Comparison of ENCODE assay signal across 21 cellular contexts in the genomic region with DNA sequence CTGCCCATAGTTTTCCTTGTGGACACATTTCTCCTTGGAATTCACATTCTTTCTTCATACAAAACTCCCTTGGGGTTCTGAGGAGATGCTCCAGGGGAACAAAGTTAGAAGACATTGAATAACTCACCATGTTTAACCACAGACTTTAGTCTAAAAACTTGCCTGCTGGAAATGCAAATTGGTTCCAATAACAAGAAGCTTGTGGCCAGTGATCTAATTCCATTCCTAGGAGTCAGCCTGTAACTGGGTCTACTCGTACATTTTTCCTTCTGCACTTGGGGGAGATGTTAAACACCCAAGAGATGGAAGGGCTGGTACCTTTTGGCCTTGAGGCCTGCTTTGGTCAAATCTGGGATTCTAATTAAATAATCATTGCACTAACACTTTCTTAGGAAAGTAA.
DNase-seq lines count a peak whose midpoint lies in the region; ATAC-seq and TF ChIP-seq lines count a peak whose summit lies in the region.
"Had no signal": no experiment of that assay in that cellular context is flagged by ENCODE, and none has a peak within 500 bp of the region (broad histone marks: within the 10 kb centered on the region; RNA-seq: fewer than 3 reads in every experiment).

No MANE protein-coding gene starts in this region.

- no peak overlapping the region for H3K4me3 Mint-ChIP-seq in HFFc6
- H3K4me3 Mint-ChIP-seq: naive B cell; stimulated activated naive CD8-positive, alpha-beta T cell treated with anti-CD3 and anti-CD28 coated beads, Interleukin-15, amount 100 ng/mL, for 72 hours; T-helper 17 cell had no signal

- H3K4me3 ChIP-seq in fibroblast of villous mesenchyme (ENCODE audit: low read depth, low read length) (no peak overlapping the region), skeletal muscle cell (ENCODE audit: low read depth, low read length) (no peak overlapping the region)
- H3K4me3 ChIP-seq: coronary artery, MG63, pancreas, SJSA1 had no signal

- no peaks in the 10 kb centered on the region; the same call in 1 of the 2 replicates for H3K36me3 Mint-ChIP-seq in HFFc6 (ENCODE audit: low read depth)

- no peaks in the 10 kb centered on the region for H3K9me3 Mint-ChIP-seq in HFFc6

- no peak for TF ChIP-seq CTCF in HFFc6 (IDR thresholded peaks at IDR 0.05)
- no peak for TF ChIP-seq CTCF in fibroblast of villous mesenchyme (IDR thresholded peaks at IDR 0.05; ENCODE audit: insufficient read depth, low read depth, low read length)

- peaks cover 19% of the 10 kb centered on the region for H3K27me3 Mint-ChIP-seq in HFFc6 (ENCODE audit: insufficient read depth)
- H3K27me3 Mint-ChIP-seq: naive B cell; stimulated activated naive CD8-positive, alpha-beta T cell treated with anti-CD3 and anti-CD28 coated beads, Interleukin-15, amount 100 ng/mL, for 72 hours; T-helper 17 cell had no signal

- peaks cover 10% of the 10 kb centered on the region for H3K4me1 Mint-ChIP-seq in HFFc6 (ENCODE audit: low read depth)

- ATAC-seq in GM19324 (IDR thresholded peaks at IDR 0.05; ENCODE audit: low FRiP score, unreplicated experiment), result no peak
- ATAC-seq: pancreas; stimulated activated naive CD8-positive, alpha-beta T cell treated with anti-CD3 and anti-CD28 coated beads, Interleukin-15, amount 100 ng/mL, for 72 hours; T-helper 17 cell had no signal

- no peak overlapping the region for H3K27ac Mint-ChIP-seq in HFFc6
- H3K27ac Mint-ChIP-seq: T-helper 17 cell had no signal

- DNase-seq in HFFc6 (peak; percentile 43), astrocyte of the hippocampus (ENCODE audit: low read depth, low spot score) (peak; percentile 91), fibroblast of villous mesenchyme (ENCODE audit: low read depth) (peak; percentile 6), skeletal muscle cell (ENCODE audit: low read depth) (peak; percentile 38), NCI-H2227 (lab: John Stamatoyannopoulos, UW; ENCODE audit: unreplicated experiment) (no peak), NCI-H2196 (lab: John Stamatoyannopoulos, UW; ENCODE audit: unreplicated experiment) (no peak)
- DNase-seq: activated naive CD4-positive, alpha-beta T cell; aorta; Calu3; MG63; naive B cell; NCI-H1436 treated with DMSO at 0.1 percent for 48 hours; NCI-H2171; pancreas; stimulated activated CD4-positive, alpha-beta T cell treated with anti-CD3 and anti-CD28 coated beads, Interleukin-1b, Interleukin-23, amount 100 ng/mL, for 48 hours; stimulated activated naive CD8-positive, alpha-beta T cell treated with anti-CD3 and anti-CD28 coated beads, Interleukin-15, amount 100 ng/mL, for 72 hours; T-helper 17 cell; trophoblast cell had no signal

Comparison
In these comparisons a context has a peak if more than half of its experiments do, and no peak if none do; other contexts are left out.
1. DNase-seq: peak in HFFc6 (single experiment), astrocyte of the hippocampus (single experiment), fibroblast of villous mesenchyme (single experiment) and skeletal muscle cell (single experiment); none in NCI-H2227 (single experiment) and NCI-H2196 (single experiment).